9 cellular contexts compared by ENCODE assay signal in the genomic region with DNA sequence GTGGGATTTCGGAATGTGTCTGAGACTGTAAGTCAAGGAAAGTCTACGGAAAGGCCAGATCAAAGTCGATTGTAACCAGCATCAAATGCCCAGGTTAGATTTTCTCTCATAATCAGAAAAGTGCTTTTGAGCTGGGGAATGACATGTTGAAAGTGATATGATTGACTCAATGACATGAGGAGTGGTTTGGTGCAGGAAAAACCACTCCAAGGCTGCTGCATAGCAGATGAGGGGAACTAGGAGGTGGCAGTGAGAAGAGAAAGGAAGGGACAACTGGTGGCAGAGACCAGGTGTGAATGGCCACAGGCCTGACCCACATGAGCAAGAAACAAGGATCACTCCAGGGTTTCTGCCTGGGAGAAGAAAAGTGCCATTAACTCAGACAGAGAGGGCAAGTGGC. TPM values are rescaled to one million over a fixed set of nuclear protein-coding genes. Genes with fewer than 3 reads are reported as not detected.
DNase-seq lines count a peak whose midpoint lies in the region; ATAC-seq and TF ChIP-seq lines count a peak whose summit lies in the region.
"Had no signal": no experiment of that assay in that cellular context is flagged by ENCODE, and none has a peak within 500 bp of the region (broad histone marks: within the 10 kb centered on the region; RNA-seq: fewer than 3 reads in every experiment).

No MANE protein-coding gene starts in this region.

- H3K4me1 ChIP-seq in lung (ENCODE audit: control insufficient read depth in 2 of 2, insufficient read depth in 2 of 2, low read length in 2 of 2): peaks cover 0 to 25% of the 10 kb centered on the region in 2 donors

- H3K36me3 Mint-ChIP-seq in activated naive CD4-positive, alpha-beta T cell treated with anti-CD3 and anti-CD28 coated beads, Interleukin-2, amount 50 U/mL, for 24 hours: no peaks in the 10 kb centered on the region
- H3K36me3 Mint-ChIP-seq in brain (no peaks in the 10 kb centered on the region), type B pancreatic cell (no peaks in the 10 kb centered on the region)

- no peak for DNase-seq in activated naive CD4-positive, alpha-beta T cell treated with Interleukin-2 at 50 U/mL for 16 hours
- DNase-seq in lung (ENCODE audit: low spot score): no peak
- DNase-seq in type B pancreatic cell (ENCODE audit: extremely low spot score, unreplicated experiment): no peak
- DNase-seq in SIG-M5 (lab: John Stamatoyannopoulos, UW): no peak
- DNase-seq: midbrain had no signal

- peaks cover 33% of the 10 kb centered on the region for H3K4me1 Mint-ChIP-seq in activated naive CD4-positive, alpha-beta T cell treated with anti-CD3 and anti-CD28 coated beads, Interleukin-2, amount 50 U/mL, for 24 hours
- peaks cover 51% of the 10 kb centered on the region for H3K4me1 Mint-ChIP-seq in brain
- H3K4me1 Mint-ChIP-seq in type B pancreatic cell (ENCODE audit: unreplicated experiment): peaks cover 27% of the 10 kb centered on the region

- ATAC-seq in lung (ENCODE audit: insufficient read depth, low FRiP score) (no peak), HG03097 (IDR thresholded peaks at IDR 0.05; ENCODE audit: low FRiP score, unreplicated experiment) (no peak), GM18519 (IDR thresholded peaks at IDR 0.05; ENCODE audit: low FRiP score, unreplicated experiment) (no peak)

- H3K27ac ChIP-seq in lung (ENCODE audit: low read depth in 1 of 2, low read length in 1 of 2): peak overlapping the region; percentile 92 to 98

- H3K27me3 Mint-ChIP-seq in activated naive CD4-positive, alpha-beta T cell treated with anti-CD3 and anti-CD28 coated beads, Interleukin-2, amount 50 U/mL, for 24 hours: no peaks in the 10 kb centered on the region
- no peaks in the 10 kb centered on the region for H3K27me3 Mint-ChIP-seq in brain
- H3K27me3 Mint-ChIP-seq in type B pancreatic cell: no peaks in the 10 kb centered on the region

- no peak for TF ChIP-seq CTCF in brain (conservative IDR thresholded peaks at IDR 0.05)
- no peak for TF ChIP-seq CTCF in lung (IDR thresholded peaks at IDR 0.05; ENCODE audit: control extremely low read depth, extremely low read depth)
- no peak for TF ChIP-seq CTCF in type B pancreatic cell (conservative IDR thresholded peaks at IDR 0.05)

- H3K9me3 ChIP-seq in lung (ENCODE audit: control insufficient read depth in 2 of 2, insufficient read depth in 1 of 2, low read length in 1 of 2): no peaks in the 10 kb centered on the region

- no peaks in the 10 kb centered on the region for H3K36me3 ChIP-seq in lung (ENCODE audit: control insufficient read depth in 2 of 2, insufficient read depth in 2 of 2, low read length in 2 of 2)

- peak overlapping the region; percentile 97 for H3K4me3 ChIP-seq in lung

- H3K9me3 Mint-ChIP-seq in activated naive CD4-positive, alpha-beta T cell treated with anti-CD3 and anti-CD28 coated beads, Interleukin-2, amount 50 U/mL, for 24 hours: no peaks in the 10 kb centered on the region
- H3K9me3 Mint-ChIP-seq in brain (no peaks in the 10 kb centered on the region), type B pancreatic cell (no peaks in the 10 kb centered on the region)

- no peaks in the 10 kb centered on the region for H3K27me3 ChIP-seq in lung (ENCODE audit: control insufficient read depth, insufficient read depth)

- H3K27ac Mint-ChIP-seq in activated naive CD4-positive, alpha-beta T cell treated with anti-CD3 and anti-CD28 coated beads, Interleukin-2, amount 50 U/mL, for 24 hours: peak overlapping the region; percentile 6
- peak overlapping the region; percentile 65 to 96 (median 83) for H3K27ac Mint-ChIP-seq in brain
- peak overlapping the region; percentile 71 for H3K27ac Mint-ChIP-seq in type B pancreatic cell

- WGBS in lung, 2 donors: 27 to 66% methylated on average over 3 of the region's 3 CpGs

- H3K4me3 Mint-ChIP-seq in activated naive CD4-positive, alpha-beta T cell treated with anti-CD3 and anti-CD28 coated beads, Interleukin-2, amount 50 U/mL, for 24 hours: peak overlapping the region; percentile 81
- H3K4me3 Mint-ChIP-seq in brain: peak overlapping the region; percentile 88 to 93 (median 89)
- H3K4me3 Mint-ChIP-seq in type B pancreatic cell: peak overlapping the region; percentile 95

RNA-seq across cellular contexts. Expression of a gene that starts 0.8 kb away (rescaled TPM):
- 14.3 TPM for polyA plus RNA-seq in brain (ENCODE audit: insufficient read depth, low read depth, low replicate concordance)
- 10 to 100 TPM; 14.8 to 49.9 TPM for total RNA-seq in lung
- 10 to 100 TPM; 21.2 to 21.6 TPM for polyA plus RNA-seq in lung
- 28.5 and 31.6 TPM in 2 replicates for total RNA-seq in type B pancreatic cell (ENCODE audit: low replicate concordance)

RNA-seq across cellular contexts. Expression of a gene that starts 20.9 kb away (rescaled TPM):
- polyA plus RNA-seq in brain (ENCODE audit: insufficient read depth, low read depth, low replicate concordance) (15.8 TPM), lung (under 1 TPM; 0.94 to 0.96 TPM)
- total RNA-seq in lung (1 to 10 TPM in 1 of 2 donors, under 1 TPM in 1; 0.71 to 1.5 TPM), type B pancreatic cell (ENCODE audit: low replicate concordance) (9.0 and 24.7 TPM in 2 replicates)

Comparison
In these comparisons a context has a peak if more than half of its experiments do, and no peak if none do; other contexts are left out.
1. H3K27ac Mint-ChIP-seq: peak in every context shown above with its lines; median percentile 83 in brain; 71 in type B pancreatic cell; 6 in activated naive CD4-positive, alpha-beta T cell treated with anti-CD3 and anti-CD28 coated beads, Interleukin-2, amount 50 U/mL, for 24 hours.